In genomic region chr13:96091932-96092253, GRCh38 we compare ENCODE assay signal across 1 cellular context.
TF ChIP-seq lines count a peak whose summit lies in the region.

No MANE protein-coding gene starts in this region.

TF ChIP-seq in HEK293, 187 proteins besides CTCF, POLR2A, EP300 and RAD21 (continued from another document):
- TF ChIP-seq ZBTB20 (tag by site-specific recombination; IDR thresholded peaks at IDR 0.05) (no peak), PRDM4 (tag by site-specific recombination; IDR thresholded peaks at IDR 0.05) (peak; percentile 45; the same call in 1 of the 2 replicates), IKZF3 (tag by site-specific recombination; IDR thresholded peaks at IDR 0.05) (peak; percentile 9; the same call in 1 of the 2 replicates)
